ENCODE assay signal across 24 cellular contexts in genomic region chr5:53003144-53003543, GRCh38.
"Had no signal": no experiment of that assay in that cellular context is flagged by ENCODE, and none has a peak within 500 bp of the region (broad histone marks: within the 10 kb centered on the region; RNA-seq: fewer than 3 reads in every experiment).

No MANE protein-coding gene starts in this region.

- H3K4me2 ChIP-seq: hepatocyte, smooth muscle cell had no signal

- H3K27ac ChIP-seq: foreskin keratinocyte, hepatocyte, pancreas, suprapubic skin, thyroid gland had no signal

- H3K36me3 ChIP-seq: pancreas, suprapubic skin, thyroid gland had no signal

- H3K4me1 ChIP-seq: pancreas, thyroid gland had no signal

- H3K27ac Mint-ChIP-seq: dendritic cell treated with granulocyte-macrophage colony-stimulating factor and Interleukin-4, amounts not matched to agents 40 ng/mL and 50 ng/mL, for 4 days; effector memory CD8-positive, alpha-beta T cell; naive B cell; nephron; progenitor cell of endocrine pancreas; stimulated activated effector memory CD8-positive, alpha-beta T cell treated with anti-CD3 and anti-CD28 coated beads, Interleukin-12 subunit alpha, Interleukin-12 subunit beta, amount 100 ng/mL, for 72 hours; type B pancreatic cell had no signal

- ATAC-seq: effector memory CD8-positive, alpha-beta T cell; foreskin keratinocyte; left colon; left ventricle myocardium superior; pancreas; right cardiac atrium; stimulated activated effector memory CD8-positive, alpha-beta T cell treated with anti-CD3 and anti-CD28 coated beads, Interleukin-12 subunit alpha, Interleukin-12 subunit beta, amount 100 ng/mL, for 72 hours; stimulated activated naive CD8-positive, alpha-beta T cell treated with anti-CD3 and anti-CD28 coated beads, Interleukin-15, Interleukin-2, amounts not matched to agents 100 U/mL and 50 U/mL, for 24 hours had no signal

- H3K27me3 Mint-ChIP-seq: dendritic cell treated with granulocyte-macrophage colony-stimulating factor and Interleukin-4, amounts not matched to agents 40 ng/mL and 50 ng/mL, for 4 days; progenitor cell of endocrine pancreas; type B pancreatic cell had no signal

- H3K4me3 ChIP-seq: hepatocyte, lung, pancreas, smooth muscle cell, suprapubic skin, thyroid gland had no signal

- DNase-seq: effector memory CD8-positive, alpha-beta T cell; foreskin keratinocyte; head of caudate nucleus; left colon; left ventricle myocardium superior; mesendoderm; naive B cell; occipital lobe; pancreas; right cardiac atrium; stimulated activated CD4-positive, alpha-beta T cell treated with anti-CD3 and anti-CD28 coated beads, Interleukin-4, amount 100 ng/mL, for 1 hour; stimulated activated CD8-positive, alpha-beta memory T cell treated with anti-CD3 and anti-CD28 coated beads, Interleukin-4, amount 100 ng/mL, for 48 hours; stimulated activated naive CD8-positive, alpha-beta T cell treated with anti-CD3 and anti-CD28 coated beads, Interleukin-15, Interleukin-2, amounts not matched to agents 100 U/mL and 50 U/mL, for 24 hours; thyroid gland had no signal

- H3K27me3 ChIP-seq: foreskin keratinocyte, hepatocyte, pancreas, suprapubic skin, thyroid gland had no signal

- FAIRE-seq: pancreas, urothelium cell line had no signal

- H2AFZ ChIP-seq: hepatocyte had no signal

- H3K9me3 ChIP-seq: pancreas, suprapubic skin, thyroid gland had no signal

- H3K9me3 Mint-ChIP-seq: dendritic cell treated with granulocyte-macrophage colony-stimulating factor and Interleukin-4, amounts not matched to agents 40 ng/mL and 50 ng/mL, for 4 days; effector memory CD8-positive, alpha-beta T cell; nephron; stimulated activated effector memory CD8-positive, alpha-beta T cell treated with anti-CD3 and anti-CD28 coated beads, Interleukin-12 subunit alpha, Interleukin-12 subunit beta, amount 100 ng/mL, for 72 hours; type B pancreatic cell had no signal

- H3K4me1 Mint-ChIP-seq: naive B cell had no signal

- H3K4me3 Mint-ChIP-seq: dendritic cell treated with granulocyte-macrophage colony-stimulating factor and Interleukin-4, amounts not matched to agents 40 ng/mL and 50 ng/mL, for 4 days; effector memory CD8-positive, alpha-beta T cell; naive B cell; nephron; stimulated activated effector memory CD8-positive, alpha-beta T cell treated with anti-CD3 and anti-CD28 coated beads, Interleukin-12 subunit alpha, Interleukin-12 subunit beta, amount 100 ng/mL, for 72 hours; type B pancreatic cell had no signal

- H3K36me3 Mint-ChIP-seq: naive B cell, type B pancreatic cell had no signal
